ENCODE assay signal across 20 cellular contexts in the genomic region with DNA sequence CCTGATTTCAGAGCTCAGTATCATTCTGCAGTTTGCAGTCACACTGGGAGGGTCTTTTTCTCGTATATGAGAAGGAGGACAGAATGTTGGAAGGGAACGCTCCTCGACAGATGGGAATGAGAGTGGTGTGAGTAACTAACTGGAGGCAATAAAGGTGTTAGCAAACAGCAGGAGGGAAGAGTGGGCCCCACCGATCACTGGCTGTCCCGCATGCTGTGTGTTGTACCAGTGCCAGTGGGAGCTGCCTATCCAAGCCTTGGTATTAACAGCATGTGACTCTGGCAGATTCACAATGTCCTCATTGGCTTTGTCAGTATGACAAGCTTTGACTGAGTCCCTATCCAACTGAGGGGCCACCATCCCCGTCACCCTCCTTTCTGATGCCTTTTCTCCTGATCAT.
A peak's percentile ranks its signal among the peaks of the same experiment; 100 is the strongest.
DNase-seq lines count a peak whose midpoint lies in the region; ATAC-seq, FAIRE-seq and TF ChIP-seq lines count a peak whose summit lies in the region.
"Had no signal": no experiment of that assay in that cellular context is flagged by ENCODE, and none has a peak within 500 bp of the region (broad histone marks: within the 10 kb centered on the region; RNA-seq: fewer than 3 reads in every experiment).

No MANE protein-coding gene starts in this region.

- CTCF ChIA-PET in HCT116 (lab: Charles Lee): interaction anchor here (1.3 kb wide), 1 partner anchor 12 kb away, joined by 4 read pairs; no protein-coding TSS in a partner anchor

- peak overlapping the region; percentile 20 for H3K27ac Mint-ChIP-seq in stimulated activated memory B cell treated with anti-CD40 and anti-IgM and Interleukin-4, amounts not matched to agents 10 μg/mL and 1 μg/mL and 100 μg/mL, for 72 hours
- H3K27ac Mint-ChIP-seq: activated CD4-positive, alpha-beta memory T cell treated with anti-CD3 and anti-CD28 coated beads for 36 hours; activated naive CD8-positive, alpha-beta T cell treated with anti-CD3 and anti-CD28 coated beads, Interleukin-2, amount 50 U/mL, for 24 hours; dendritic cell treated with granulocyte-macrophage colony-stimulating factor and Interleukin-4, amounts not matched to agents 40 ng/mL and 50 ng/mL, for 4 days; neural progenitor cell had no signal

- 0 out of 2 replicates have a peak overlapping the region, but pooled peaks have one; percentile 13 for H3K9ac ChIP-seq in HCT116 (ENCODE audit: low read length)
- H3K9ac ChIP-seq: neural progenitor cell had no signal

- BruUV-seq in HCT116 (replicated peaks; lab: Mats Ljungman, UMichigan): no TSS peak

- peaks cover 61% of the 10 kb centered on the region for H3K4me1 Mint-ChIP-seq in stimulated activated memory B cell treated with anti-CD40 and anti-IgM and Interleukin-4, amounts not matched to agents 10 μg/mL and 1 μg/mL and 100 μg/mL, for 72 hours

- DNase-seq in HCT116 (ENCODE audit: low read depth, low spot score) (no peak), RCC 7860 (ENCODE audit: low spot score) (peak; percentile 44), hepatocyte (ENCODE audit: low spot score) (peak; percentile 25), uterus (no peak), upper lobe of right lung (no peak)
- DNase-seq: activated CD4-positive, alpha-beta memory T cell treated with anti-CD3 and anti-CD28 coated beads for 36 hours; activated gamma-delta T cell; activated naive CD8-positive, alpha-beta T cell treated with anti-CD3 and anti-CD28 coated beads, Interleukin-2, amount 50 U/mL, for 24 hours; GOT3; NCI-H1105 treated with DMSO at 0.1 percent for 48 hours; NCI-H2081 treated with DMSO at 0.1 percent for 48 hours; stimulated activated CD4-positive, alpha-beta T cell treated with anti-CD3 and anti-CD28 coated beads, Interleukin-2, amount 100 ng/mL, for 24 hours; stimulated activated naive CD4-positive, alpha-beta T cell; testis had no signal

- TF ChIP-seq CTCF in HCT116 (IDR thresholded peaks at IDR 0.05 in 2 of 3, conservative IDR thresholded peaks at IDR 0.05 in 1 of 3; ENCODE audit: borderline replicate concordance in 1 of 3, insufficient read depth in 1 of 3, low read depth in 2 of 3, low read length in 2 of 3) (no peak), hepatocyte (IDR thresholded peaks at IDR 0.05; ENCODE audit: poor library complexity) (no peak), uterus (IDR thresholded peaks at IDR 0.05) (no peak), upper lobe of right lung (IDR thresholded peaks at IDR 0.05) (no peak)

- peak overlapping the region; percentile 53 for H3K4me2 ChIP-seq in HCT116 (ENCODE audit: low read length)
- no peak overlapping the region for H3K4me2 ChIP-seq in hepatocyte
- H3K4me2 ChIP-seq: neural progenitor cell had no signal

- 69% methylated on average over 6 of the region's 6 CpGs for WGBS in hepatocyte (ENCODE audit: low lambda C conversion rate, missing lambda C conversion rate)

- no peak for FAIRE-seq in RCC 7860 (lab: Jason Lieb, UNC)

- no peak overlapping the region for H2AFZ ChIP-seq in HCT116 (ENCODE audit: low read depth, low read length, poor library complexity, severe bottlenecking)
- no peak overlapping the region for H2AFZ ChIP-seq in hepatocyte
- H2AFZ ChIP-seq: neural progenitor cell had no signal

- H3K9me3 ChIP-seq in HCT116 (ENCODE audit: control insufficient read depth in 1 of 2, insufficient read depth in 1 of 2, low read depth in 1 of 2, low read length in 2 of 2): no peaks in the 10 kb centered on the region; a peak in 1 of 4 replicates
- no peaks in the 10 kb centered on the region for H3K9me3 ChIP-seq in hepatocyte (ENCODE audit: low read depth)
- H3K9me3 ChIP-seq in uterus: no peaks in the 10 kb centered on the region
- no peaks in the 10 kb centered on the region for H3K9me3 ChIP-seq in upper lobe of right lung
- H3K9me3 ChIP-seq: testis had no signal

- H4K20me1 ChIP-seq in HCT116 (ENCODE audit: insufficient read depth): no peaks in the 10 kb centered on the region
- H4K20me1 ChIP-seq in hepatocyte (ENCODE audit: insufficient read depth, poor library complexity, severe bottlenecking): no peaks in the 10 kb centered on the region

- peak overlapping the region; percentile 85 for H3K27ac ChIP-seq in HCT116 (ENCODE audit: low read depth, low read length)
- peak overlapping the region; percentile 27 for H3K27ac ChIP-seq in hepatocyte
- H3K27ac ChIP-seq in uterus: no peak overlapping the region
- H3K27ac ChIP-seq in upper lobe of right lung: no peak overlapping the region
- H3K27ac ChIP-seq: neural progenitor cell, skin epidermis, testis had no signal

- H3K4me3 ChIP-seq in HCT116 (replicated peaks in 1 of 2; ENCODE audit: low read depth in 1 of 2, low read length in 2 of 2) (no peak overlapping the region), hepatocyte (no peak overlapping the region), uterus (no peak overlapping the region), upper lobe of right lung (no peak overlapping the region)
- H3K4me3 ChIP-seq: neural progenitor cell, skin epidermis, testis had no signal

- H3K36me3 ChIP-seq in HCT116 (ENCODE audit: control insufficient read depth in 1 of 2, insufficient read depth in 2 of 2, low read length in 2 of 2) (no peaks in the 10 kb centered on the region), hepatocyte (replicated peaks; ENCODE audit: insufficient read depth, low read depth) (no peaks in the 10 kb centered on the region), uterus (no peaks in the 10 kb centered on the region), upper lobe of right lung (no peaks in the 10 kb centered on the region)
- H3K36me3 ChIP-seq: neural progenitor cell had no signal

- no peaks in the 10 kb centered on the region for H3K36me3 Mint-ChIP-seq in stimulated activated memory B cell treated with anti-CD40 and anti-IgM and Interleukin-4, amounts not matched to agents 10 μg/mL and 1 μg/mL and 100 μg/mL, for 72 hours
- H3K36me3 Mint-ChIP-seq: activated CD4-positive, alpha-beta memory T cell treated with anti-CD3 and anti-CD28 coated beads for 36 hours; neural progenitor cell had no signal

- H3K79me2 ChIP-seq in HCT116 (ENCODE audit: insufficient read depth, low read length) (no peaks in the 10 kb centered on the region), hepatocyte (no peaks in the 10 kb centered on the region)

- POLR2A ChIA-PET in HCT116 (lab: Charles Lee): interaction anchor here (0.7 kb wide), 1 partner anchor 617 kb away, joined by 3 read pairs; no protein-coding TSS in a partner anchor

- no peaks in the 10 kb centered on the region for H3K9me3 Mint-ChIP-seq in stimulated activated memory B cell treated with anti-CD40 and anti-IgM and Interleukin-4, amounts not matched to agents 10 μg/mL and 1 μg/mL and 100 μg/mL, for 72 hours
- H3K9me3 Mint-ChIP-seq: activated CD4-positive, alpha-beta memory T cell treated with anti-CD3 and anti-CD28 coated beads for 36 hours; activated naive CD8-positive, alpha-beta T cell treated with anti-CD3 and anti-CD28 coated beads, Interleukin-2, amount 50 U/mL, for 24 hours; dendritic cell treated with granulocyte-macrophage colony-stimulating factor and Interleukin-4, amounts not matched to agents 40 ng/mL and 50 ng/mL, for 4 days had no signal

- RAD21 ChIA-PET in HCT116 (lab: Charles Lee; ENCODE audit: low non-redundant PET in 1 of 2, low total read pairs in 2 of 2, uncharacterized antibody in 2 of 2, unreplicated experiment in 2 of 2): no interaction called here

- H3K4me1 ChIP-seq in HCT116 (ENCODE audit: control insufficient read depth in 1 of 2, insufficient read depth in 2 of 2, low read length in 2 of 2): peaks cover 69 to 84% of the 10 kb centered on the region in 2 experiments
- H3K4me1 ChIP-seq in hepatocyte (ENCODE audit: insufficient read depth): peaks cover 30% of the 10 kb centered on the region
- H3K4me1 ChIP-seq in uterus: no peaks in the 10 kb centered on the region
- H3K4me1 ChIP-seq in upper lobe of right lung: peaks cover 13% of the 10 kb centered on the region

- intact Hi-C loops in HCT116 (cut with micrococcal nuclease): loop anchor here (5.0 to 10.0 kb wide), 2 partner anchors 191 to 348 kb away; no protein-coding TSS in a partner anchor
- intact Hi-C loops in uterus (cut with DNase I; ENCODE audit: low total_unique reads): no loop called here
- intact Hi-C loops in upper lobe of right lung (cut with DNase I): no loop called here

- ATAC-seq in HCT116: peak; percentile 52
- no peak for ATAC-seq in stimulated activated memory B cell treated with anti-CD40 and anti-IgM and Interleukin-4, amounts not matched to agents 10 μg/mL and 1 μg/mL and 100 μg/mL, for 72 hours
- ATAC-seq in HG02885 (IDR thresholded peaks at IDR 0.05; ENCODE audit: poor library complexity, unreplicated experiment): no peak
- ATAC-seq in HG03108 (IDR thresholded peaks at IDR 0.05; ENCODE audit: unreplicated experiment): no peak
- ATAC-seq in upper lobe of right lung: no peak
- ATAC-seq: activated naive CD8-positive, alpha-beta T cell treated with anti-CD3 and anti-CD28 coated beads, Interleukin-2, amount 50 U/mL, for 24 hours had no signal

- H3K27me3 ChIP-seq in HCT116 (ENCODE audit: insufficient read depth, low read length) (no peaks in the 10 kb centered on the region), hepatocyte (no peaks in the 10 kb centered on the region), uterus (no peaks in the 10 kb centered on the region), upper lobe of right lung (no peaks in the 10 kb centered on the region)
- H3K27me3 ChIP-seq: neural progenitor cell, testis had no signal

- TF ChIP-seq POLR2A in HCT116 (IDR thresholded peaks at IDR 0.05; ENCODE audit: borderline replicate concordance, extremely low read depth, insufficient read depth, insufficient read length): no peak
- TF ChIP-seq POLR2A in uterus (IDR thresholded peaks at IDR 0.05): no peak

- H3K4me3 Mint-ChIP-seq in stimulated activated memory B cell treated with anti-CD40 and anti-IgM and Interleukin-4, amounts not matched to agents 10 μg/mL and 1 μg/mL and 100 μg/mL, for 72 hours: no peak overlapping the region
- H3K4me3 Mint-ChIP-seq: activated CD4-positive, alpha-beta memory T cell treated with anti-CD3 and anti-CD28 coated beads for 36 hours; activated naive CD8-positive, alpha-beta T cell treated with anti-CD3 and anti-CD28 coated beads, Interleukin-2, amount 50 U/mL, for 24 hours; dendritic cell treated with granulocyte-macrophage colony-stimulating factor and Interleukin-4, amounts not matched to agents 40 ng/mL and 50 ng/mL, for 4 days; neural progenitor cell had no signal

- H3K27me3 Mint-ChIP-seq in stimulated activated memory B cell treated with anti-CD40 and anti-IgM and Interleukin-4, amounts not matched to agents 10 μg/mL and 1 μg/mL and 100 μg/mL, for 72 hours: no peaks in the 10 kb centered on the region
- H3K27me3 Mint-ChIP-seq: activated CD4-positive, alpha-beta memory T cell treated with anti-CD3 and anti-CD28 coated beads for 36 hours; activated naive CD8-positive, alpha-beta T cell treated with anti-CD3 and anti-CD28 coated beads, Interleukin-2, amount 50 U/mL, for 24 hours had no signal

- H3K9me2 ChIP-seq in HCT116 (ENCODE audit: insufficient read depth): no peaks in the 10 kb centered on the region
- no peaks in the 10 kb centered on the region for H3K9me2 ChIP-seq in hepatocyte (replicated peaks; ENCODE audit: insufficient read depth)

- no peak for TF ChIP-seq RAD21 in HCT116 (IDR thresholded peaks at IDR 0.05; ENCODE audit: low read depth)

TF ChIP-seq in HCT116, 20 proteins besides CTCF, POLR2A, EP300 and RAD21 (continues in another document):
- no peak for TF ChIP-seq ZFX (IDR thresholded peaks at IDR 0.05)

Comparison
In these comparisons a context has a peak if more than half of its experiments do, and no peak if none do; other contexts are left out.
1. DNase-seq: peak in RCC 7860 (single experiment) and hepatocyte (single experiment); none in HCT116 (single experiment), uterus (0 of 2) and upper lobe of right lung (single experiment).
2. H3K27ac ChIP-seq: peak in HCT116 (single experiment) and hepatocyte (single experiment); none in uterus (0 of 2) and upper lobe of right lung (single experiment).